Comparison of ENCODE assay signal across 8 cellular contexts in genomic region chr22:35399678-35400334, GRCh38. TPM values are rescaled to one million over a fixed set of nuclear protein-coding genes. Genes with fewer than 3 reads are reported as not detected.
DNase-seq lines count a peak whose midpoint lies in the region; ATAC-seq, FAIRE-seq and TF ChIP-seq lines count a peak whose summit lies in the region.

TSS of gene MCM5 (plus strand) at chr22:35400140. CDS start at chr22:35400439, 299 bp downstream.

- DNase-seq in GM10266 (ENCODE audit: extremely low spot score) (peak; percentile 95), NCI-H128 (lab: John Stamatoyannopoulos, UW; ENCODE audit: unreplicated experiment) (peak; percentile 89), SW 1271 (lab: John Stamatoyannopoulos, UW) (peak; percentile 79 to 94), Right ventricle myocardium superior (peak; percentile 98), pancreas (peak; percentile 96 to 98 (median 97)), tibial nerve (ENCODE audit: low spot score in 2 of 2) (peak; percentile 94 to 96)
- peak; percentile 97 for DNase-seq in activated naive CD8-positive, alpha-beta T cell treated with anti-CD3 and anti-CD28 coated beads, Interleukin-2, amount 50 U/mL, for 16 hours (ENCODE audit: low read depth, low spot score)

- peaks cover 0 to 5% (median 0%) of the 10 kb centered on the region in 3 donors for H3K36me3 ChIP-seq in pancreas
- peaks cover 0 to 20% (median 5%) of the 10 kb centered on the region in 3 donors for H3K36me3 ChIP-seq in tibial nerve

- H3K27ac ChIP-seq in pancreas (peak within 1 kb of the TSS; percentile 32 to 86 (median 58)), tibial nerve (peak within 1 kb of the TSS in 3 of 4 donors; percentile 66 to 76 (median 72))

- H3K4me1 ChIP-seq in pancreas (peaks cover 0 to 27% (median 5%) of the 10 kb centered on the region in 3 donors), tibial nerve (peaks cover 0 to 40% (median 8%) of the 10 kb centered on the region in 4 donors)

- TF ChIP-seq POLR2A in tibial nerve (IDR thresholded peaks at IDR 0.05): no peak

- WGBS in pancreas, 2 donors: 2% methylated on average over 51 of the region's 51 CpGs
- WGBS in tibial nerve, 2 donors: 2 to 3% methylated on average over 51 of the region's 51 CpGs

- TF ChIP-seq CTCF in GM10266 (IDR thresholded peaks at IDR 0.05; ENCODE audit: control insufficient read depth, insufficient read depth, low read depth, missing control alignments) (no peak), pancreas (IDR thresholded peaks at IDR 0.05) (no peak), tibial nerve (IDR thresholded peaks at IDR 0.05) (peak in 1 of 5 experiments; percentile 44)

- no peaks in the 10 kb centered on the region for H3K27me3 ChIP-seq in pancreas
- no peaks in the 10 kb centered on the region for H3K27me3 ChIP-seq in tibial nerve

- H3K9me3 ChIP-seq in pancreas (no peaks in the 10 kb centered on the region), tibial nerve (no peaks in the 10 kb centered on the region)

- ATAC-seq in HG02642 (IDR thresholded peaks at IDR 0.05; ENCODE audit: poor library complexity, unreplicated experiment) (peak; percentile 96), Right ventricle myocardium superior (ENCODE audit: poor library complexity) (peak; percentile 99), pancreas (peak; percentile 96 to 98 (median 98))

- peak; percentile 97 for FAIRE-seq in pancreas (lab: Jason Lieb, UNC)

- intact Hi-C loops in Right ventricle myocardium superior (cut with DNase I) (no loop called here), pancreas (cut with DNase I) (no loop called here)

- H3K4me3 ChIP-seq in pancreas (peak within 1 kb of the TSS; percentile 61 to 92 (median 77)), tibial nerve (peak within 1 kb of the TSS; percentile 69 to 93 (median 89))

- peak; percentile 57 to 85 for TF ChIP-seq EP300 in tibial nerve (IDR thresholded peaks at IDR 0.05)

RNA-seq across cellular contexts. Expression of gene MCM5, which starts in this region (rescaled TPM):
- total RNA-seq in Right ventricle myocardium superior: 10.2 TPM
- 10 to 100 TPM in 5 of 6 donors, 1 to 10 TPM in 1; 9.3 to 17.7 (median 13.6) TPM for total RNA-seq in pancreas
- 1 to 10 TPM; 7.2 to 9.8 TPM for polyA plus RNA-seq in pancreas
- total RNA-seq in tibial nerve: 10 to 100 TPM; 19.8 to 25.3 (median 22.4) TPM

Comparison
In these comparisons a context has a peak if more than half of its experiments do, and no peak if none do; other contexts are left out.
1. Peak in every context shown above with its lines: DNase-seq, ATAC-seq, H3K4me3 ChIP-seq and H3K27ac ChIP-seq.